In genomic region chr14:58749066-58749669, GRCh38 we compare ENCODE assay signal across 8 cellular contexts.
A peak's percentile ranks its signal among the peaks of the same experiment; 100 is the strongest.
DNase-seq lines count a peak whose midpoint lies in the region; ATAC-seq and TF ChIP-seq lines count a peak whose summit lies in the region.

No MANE protein-coding gene starts in this region.

- intact Hi-C loops in tibial artery (cut with DNase I; ENCODE audit: low total_unique reads): no loop called here

- H3K4me3 Mint-ChIP-seq in activated naive CD4-positive, alpha-beta T cell treated with anti-CD3 and anti-CD28 coated beads, Interleukin-2, amount 10 ng/mL, durations not matched to agents 7 days and 5 days: no peak overlapping the region

- H3K36me3 Mint-ChIP-seq in activated naive CD4-positive, alpha-beta T cell treated with anti-CD3 and anti-CD28 coated beads, Interleukin-2, amount 10 ng/mL, durations not matched to agents 7 days and 5 days: no peaks in the 10 kb centered on the region

- no peaks in the 10 kb centered on the region for H3K9me3 ChIP-seq in tibial artery

- H3K27me3 ChIP-seq in tibial artery: no peaks in the 10 kb centered on the region

- peaks cover 0 to 34% (median 23%) of the 10 kb centered on the region in 4 donors for H3K4me1 ChIP-seq in tibial artery

- ATAC-seq in GM21515 (IDR thresholded peaks at IDR 0.05; ENCODE audit: unreplicated experiment): peak; percentile 90
- peak; percentile 86 for ATAC-seq in HG03565 (IDR thresholded peaks at IDR 0.05; ENCODE audit: unreplicated experiment)

- peak; percentile 46 for DNase-seq in activated naive CD4-positive, alpha-beta T cell treated with anti-CD3 and anti-CD28 coated beads, Interleukin-2, amount 10 ng/mL, durations not matched to agents 7 days and 5 days
- DNase-seq in activated naive CD4-positive, alpha-beta T cell treated with anti-CD3 and anti-CD28 coated beads, Interleukin-2, amount 50 U/mL, for 16 hours: no peak
- DNase-seq in SKM-1 treated with dmso at 0.1 percent for 144 hours (lab: John Stamatoyannopoulos, UW; ENCODE audit: unreplicated experiment) (peak; percentile 74), glomerular visceral epithelial cell (ENCODE audit: extremely low spot score) (peak; percentile 95), tibial artery (peak; percentile 49 to 65)
- no peak for DNase-seq in central memory CD4-positive, alpha-beta T cell

- no peaks in the 10 kb centered on the region for H3K9me3 Mint-ChIP-seq in activated naive CD4-positive, alpha-beta T cell treated with anti-CD3 and anti-CD28 coated beads, Interleukin-2, amount 10 ng/mL, durations not matched to agents 7 days and 5 days

- H3K27ac Mint-ChIP-seq in activated naive CD4-positive, alpha-beta T cell treated with anti-CD3 and anti-CD28 coated beads, Interleukin-2, amount 10 ng/mL, durations not matched to agents 7 days and 5 days: peak overlapping the region; percentile 74

- peaks cover 11% of the 10 kb centered on the region for H3K4me1 Mint-ChIP-seq in activated naive CD4-positive, alpha-beta T cell treated with anti-CD3 and anti-CD28 coated beads, Interleukin-2, amount 10 ng/mL, durations not matched to agents 7 days and 5 days

- CTCF ChIA-PET in activated naive CD4-positive, alpha-beta T cell treated with anti-CD3 and anti-CD28 coated beads, Interleukin-2, amount 10 ng/mL, durations not matched to agents 7 days and 5 days (lab: Charles Lee): no interaction called here

- H3K27ac ChIP-seq in tibial artery: no peak overlapping the region

- no peak overlapping the region for H3K4me3 ChIP-seq in tibial artery

- TF ChIP-seq CTCF in tibial artery (IDR thresholded peaks at IDR 0.05): no peak

- H3K36me3 ChIP-seq in tibial artery: no peaks in the 10 kb centered on the region

- H3K27me3 Mint-ChIP-seq in activated naive CD4-positive, alpha-beta T cell treated with anti-CD3 and anti-CD28 coated beads, Interleukin-2, amount 10 ng/mL, durations not matched to agents 7 days and 5 days: peaks cover 3% of the 10 kb centered on the region

Comparison
In these comparisons a context has a peak if more than half of its experiments do, and no peak if none do; other contexts are left out.
1. DNase-seq: peak in activated naive CD4-positive, alpha-beta T cell treated with anti-CD3 and anti-CD28 coated beads, Interleukin-2, amount 10 ng/mL, durations not matched to agents 7 days and 5 days (single experiment), SKM-1 treated with dmso at 0.1 percent for 144 hours (single experiment), glomerular visceral epithelial cell (single experiment) and tibial artery (2 of 2); none in activated naive CD4-positive, alpha-beta T cell treated with anti-CD3 and anti-CD28 coated beads, Interleukin-2, amount 50 U/mL, for 16 hours (single experiment) and central memory CD4-positive, alpha-beta T cell (single experiment).